Comparison of ENCODE assay signal across 1 cellular context in the genomic region with DNA sequence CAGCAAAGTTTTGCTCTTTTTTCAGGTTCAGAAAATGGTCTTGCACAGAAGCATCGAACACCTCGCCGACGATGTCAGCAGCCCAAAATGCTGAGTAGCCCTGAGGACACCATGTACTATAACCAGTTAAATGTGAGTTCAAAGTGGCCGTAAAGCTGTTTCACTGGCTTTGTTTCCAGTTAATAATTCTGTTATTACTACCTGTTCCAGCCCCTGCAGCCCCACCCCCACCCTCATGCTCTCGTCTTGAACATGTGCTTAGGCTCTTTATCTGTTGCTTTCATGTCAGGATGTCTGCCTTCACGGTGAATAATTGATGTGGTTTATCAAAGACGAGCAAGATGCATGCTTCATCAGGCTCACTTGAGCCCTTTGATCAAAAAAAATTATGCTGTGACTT.
TF ChIP-seq lines count a peak whose summit lies in the region.

No MANE protein-coding gene starts in this region.

TF ChIP-seq in WTC11, 78 proteins besides CTCF, POLR2A, EP300 and RAD21 (continued from another document):
- TF ChIP-seq, protein P1, sequence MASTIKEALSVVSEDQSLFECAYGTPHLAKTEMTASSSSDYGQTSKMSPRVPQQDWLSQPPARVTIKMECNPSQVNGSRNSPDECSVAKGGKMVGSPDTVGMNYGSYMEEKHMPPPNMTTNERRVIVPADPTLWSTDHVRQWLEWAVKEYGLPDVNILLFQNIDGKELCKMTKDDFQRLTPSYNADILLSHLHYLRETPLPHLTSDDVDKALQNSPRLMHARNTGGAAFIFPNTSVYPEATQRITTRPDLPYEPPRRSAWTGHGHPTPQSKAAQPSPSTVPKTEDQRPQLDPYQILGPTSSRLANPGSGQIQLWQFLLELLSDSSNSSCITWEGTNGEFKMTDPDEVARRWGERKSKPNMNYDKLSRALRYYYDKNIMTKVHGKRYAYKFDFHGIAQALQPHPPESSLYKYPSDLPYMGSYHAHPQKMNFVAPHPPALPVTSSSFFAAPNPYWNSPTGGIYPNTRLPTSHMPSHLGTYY (CRISPR knock-in tag; IDR thresholded peaks at IDR 0.05): no peak
